9 cellular contexts compared by ENCODE assay signal in the genomic region with DNA sequence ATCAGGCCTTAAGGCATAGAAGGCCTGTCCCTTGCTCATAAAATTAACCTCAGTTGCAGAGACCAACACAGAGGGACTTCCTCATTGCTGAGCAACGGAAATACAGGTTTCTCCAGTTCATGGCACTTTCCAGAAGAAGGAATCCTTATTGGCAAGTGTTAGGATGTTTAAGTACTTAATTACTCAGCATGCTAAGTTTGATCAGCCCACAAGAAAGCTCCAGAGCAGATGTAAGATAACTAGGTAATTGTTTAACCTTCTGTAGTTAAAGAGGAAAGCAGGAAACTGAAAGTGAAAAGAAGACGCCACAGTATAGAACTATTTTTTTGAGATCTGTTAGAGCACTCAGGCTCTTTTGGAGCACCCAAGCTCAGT. TPM values are rescaled to one million over a fixed set of nuclear protein-coding genes. Genes with fewer than 3 reads are reported as not detected.
A peak's percentile ranks its signal among the peaks of the same experiment; 100 is the strongest.
DNase-seq lines count a peak whose midpoint lies in the region; ATAC-seq, FAIRE-seq and TF ChIP-seq lines count a peak whose summit lies in the region.
"Had no signal": no experiment of that assay in that cellular context is flagged by ENCODE, and none has a peak within 500 bp of the region (broad histone marks: within the 10 kb centered on the region; RNA-seq: fewer than 3 reads in every experiment).

No MANE protein-coding gene starts in this region.

- no peak overlapping the region for H3K27ac Mint-ChIP-seq in glutamatergic neuron (ENCODE audit: unreplicated experiment)

- ATAC-seq in GM21717 (IDR thresholded peaks at IDR 0.05; ENCODE audit: unreplicated experiment) = peak; percentile 69

- peak; percentile 64 for FAIRE-seq in GM18507 (lab: Jason Lieb, UNC)
- FAIRE-seq: endometrium had no signal

- no peak overlapping the region for H3K4me3 Mint-ChIP-seq in glutamatergic neuron (ENCODE audit: unreplicated experiment)

- no peaks in the 10 kb centered on the region for H3K27me3 Mint-ChIP-seq in glutamatergic neuron (ENCODE audit: unreplicated experiment)

- peaks cover 3% of the 10 kb centered on the region for H3K4me1 Mint-ChIP-seq in glutamatergic neuron (ENCODE audit: low read depth, unreplicated experiment)

- H3K36me3 Mint-ChIP-seq in glutamatergic neuron (ENCODE audit: unreplicated experiment) = no peaks in the 10 kb centered on the region

- no peak for TF ChIP-seq CTCF in LNCaP clone FGC (IDR thresholded peaks at IDR 0.05; ENCODE audit: control insufficient read depth, extremely low read depth, insufficient read depth)
- TF ChIP-seq CTCF in glutamatergic neuron (IDR thresholded peaks at IDR 0.05; ENCODE audit: partially characterized antibody, unreplicated experiment) = no peak

- H3K9me3 Mint-ChIP-seq in glutamatergic neuron (ENCODE audit: unreplicated experiment) = no peaks in the 10 kb centered on the region

- DNase-seq in GM18507 (ENCODE audit: extremely low spot score, insufficient read length, low read depth) = no peak
- peak; percentile 96 for DNase-seq in LNCaP clone FGC (ENCODE audit: low read depth)
- DNase-seq in kidney tubule cell (ENCODE audit: low spot score) = peak; percentile 85
- no peak for DNase-seq in activated gamma-delta T cell (lab: John Stamatoyannopoulos, UW)
- no peak for DNase-seq in glutamatergic neuron
- no peak for DNase-seq in iPS-NIHi7 (ENCODE audit: extremely low spot score)
- DNase-seq in NCI-H1092 (lab: John Stamatoyannopoulos, UW) = no peak

- H3K4me3 ChIP-seq in LNCaP clone FGC (ENCODE audit: low read depth, low read length) = peak overlapping the region; percentile 27

RNA-seq across cellular contexts. Expression of gene SMS, which starts 33.5 kb away (rescaled TPM):
- 96.5 TPM for total RNA-seq in glutamatergic neuron (ENCODE audit: unreplicated experiment)

RNA-seq across cellular contexts. Expression of gene PHEX, which starts 58.1 kb away (rescaled TPM):
- 0.17 TPM for total RNA-seq in glutamatergic neuron (ENCODE audit: unreplicated experiment)

Comparison
In these comparisons a context has a peak if more than half of its experiments do, and no peak if none do; other contexts are left out.
1. DNase-seq: peak in LNCaP clone FGC (single experiment) and kidney tubule cell (single experiment); none in GM18507 (single experiment), activated gamma-delta T cell (single experiment), glutamatergic neuron (single experiment), iPS-NIHi7 (single experiment) and NCI-H1092 (single experiment).